Comparison of ENCODE assay signal across 12 cellular contexts in the genomic region with DNA sequence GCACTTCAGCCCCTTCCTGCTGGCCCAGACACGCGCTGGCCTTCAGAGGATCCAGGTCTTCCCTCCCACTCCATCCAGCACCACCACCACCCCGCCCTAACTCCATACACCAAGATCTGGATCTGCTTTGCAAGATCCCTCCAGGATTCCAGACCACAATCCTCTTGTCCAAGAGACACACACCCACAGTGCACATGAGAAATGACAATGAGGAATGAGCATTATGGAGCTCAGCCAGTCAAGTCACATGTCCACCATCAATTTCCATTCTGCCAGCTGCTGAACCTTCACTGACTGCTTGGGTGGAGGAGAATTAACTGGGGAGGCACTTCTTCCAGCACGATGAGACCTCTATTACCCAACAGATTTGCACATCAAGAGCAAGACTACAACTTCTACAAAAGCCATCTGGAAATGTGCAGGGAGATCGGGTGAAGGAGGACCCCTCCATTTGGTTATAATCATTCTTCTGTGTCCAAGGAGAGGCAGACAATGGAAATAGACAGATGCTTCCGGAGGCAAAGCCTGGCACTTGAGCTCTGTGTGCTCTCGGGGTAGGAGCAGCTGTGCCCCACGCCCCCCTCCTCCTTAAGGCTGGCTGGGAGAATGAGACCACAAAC. TPM values are rescaled to one million over a fixed set of nuclear protein-coding genes. Genes with fewer than 3 reads are reported as not detected.
DNase-seq lines count a peak whose midpoint lies in the region; ATAC-seq, FAIRE-seq and TF ChIP-seq lines count a peak whose summit lies in the region.
"Had no signal": no experiment of that assay in that cellular context is flagged by ENCODE, and none has a peak within 500 bp of the region (broad histone marks: within the 10 kb centered on the region; RNA-seq: fewer than 3 reads in every experiment).

No MANE protein-coding gene starts in this region.

- POLR2A ChIA-PET in K562 (lab: Yijun Ruan, JAX): interaction anchor here (0.5 to 1.8 kb wide), 3 partner anchors 8 to 181 kb away, joined by 3 to 4 read pairs (median 3); no protein-coding TSS in a partner anchor

- TF ChIP-seq CTCF in K562 (IDR thresholded peaks at IDR 0.05 in 2 of 3, conservative IDR thresholded peaks at IDR 0.05 in 1 of 3; ENCODE audit: insufficient read depth in 2 of 3, low read depth in 1 of 3, low read length in 3 of 3): no peak
- no peak for TF ChIP-seq CTCF in lung (IDR thresholded peaks at IDR 0.05; ENCODE audit: control extremely low read depth, extremely low read depth)

- in situ Hi-C loops in K562 (cut with MboI): no loop called here

- no peak overlapping the region for H3K27ac ChIP-seq in K562 (ENCODE audit: extremely low read depth, low read depth, low read length)
- no peak overlapping the region for H3K27ac ChIP-seq in lung (ENCODE audit: low read depth in 1 of 2, low read length in 1 of 2)
- H3K27ac ChIP-seq: 22Rv1, epithelial cell of prostate had no signal

- no peaks in the 10 kb centered on the region for H4K20me1 ChIP-seq in K562 (replicated peaks; ENCODE audit: control insufficient read depth, insufficient read depth, low read length)

- CTCF ChIA-PET in K562 (lab: Yijun Ruan, JAX; ENCODE audit: low intra/inter-chr PET ratio): no interaction called here

- no peak overlapping the region for H2AFZ ChIP-seq in K562 (ENCODE audit: low read depth, low read length)

- DNase-seq in DMS 273 (lab: John Stamatoyannopoulos, UW; ENCODE audit: unreplicated experiment) (peak; percentile 50), DMS 273 treated with DMSO at 0.1 percent for 48 hours (lab: John Stamatoyannopoulos, UW) (no peak), K562 (ENCODE audit: extremely low read depth in 1 of 4, low spot score in 3 of 4) (peak in 1 of 4 experiments; percentile 6), lung (ENCODE audit: low spot score) (peak; percentile 30), ureter (ENCODE audit: low spot score) (peak; percentile 47), kidney tubule cell (ENCODE audit: low spot score) (no peak), RPMI8226 (no peak)
- DNase-seq: activated T-cell treated with anti-CD3 and anti-CD28 coated beads for 4 hours had no signal

- TF ChIP-seq POLR2A in K562 (conservative IDR thresholded peaks at IDR 0.05): no peak

- H3K9me3 ChIP-seq in K562 (replicated peaks; ENCODE audit: control insufficient read depth, insufficient read depth, low read depth, low read length): no peaks in the 10 kb centered on the region
- peaks cover 0 to 1% of the 10 kb centered on the region in 2 donors for H3K9me3 ChIP-seq in lung (ENCODE audit: control insufficient read depth in 2 of 2, insufficient read depth in 1 of 2, low read length in 1 of 2)

- no peak for FAIRE-seq in K562 (lab: Jason Lieb, UNC)

- H3K27me3 ChIP-seq in K562 (ENCODE audit: control insufficient read depth in 2 of 2, insufficient read depth in 2 of 2, low read length in 2 of 2) (peaks cover 0 to 4% of the 10 kb centered on the region in 2 experiments; a peak in 1 of 5 replicates), lung (ENCODE audit: control insufficient read depth, insufficient read depth) (no peaks in the 10 kb centered on the region)

- no peaks in the 10 kb centered on the region for H3K36me3 ChIP-seq in K562 (ENCODE audit: control insufficient read depth, insufficient read depth, low read length)
- no peaks in the 10 kb centered on the region for H3K36me3 ChIP-seq in lung (ENCODE audit: control insufficient read depth in 2 of 2, insufficient read depth in 2 of 2, low read length in 2 of 2)

- H3K4me1 ChIP-seq in K562 (replicated peaks in 1 of 2; ENCODE audit: control insufficient read depth in 2 of 2, insufficient read depth in 2 of 2, low read length in 2 of 2) (peaks cover 0 to 3% of the 10 kb centered on the region in 2 experiments; a peak in 2 of 5 replicates), lung (ENCODE audit: control insufficient read depth in 2 of 2, insufficient read depth in 2 of 2, low read length in 2 of 2) (peaks cover 2 to 6% of the 10 kb centered on the region in 2 donors)

- H3K4me3 ChIP-seq in K562 (no peak overlapping the region), lung (no peak overlapping the region)

- WGBS in K562 (ENCODE audit: insufficient coverage, low coverage, missing lambda C conversion rate): 8% methylated on average over 8 of the region's 8 CpGs
- 48 to 50% methylated on average over 8 of the region's 8 CpGs for WGBS in lung, 2 donors

- no peak for TF ChIP-seq EP300 in K562 (IDR thresholded peaks at IDR 0.05; ENCODE audit: low read length)

- BruUV-seq in K562 (replicated peaks; lab: Mats Ljungman, UMichigan): no TSS peak

- H3K9me1 ChIP-seq in K562 (ENCODE audit: control insufficient read depth, insufficient read depth, low read length): no peaks in the 10 kb centered on the region

- H3K4me2 ChIP-seq in K562 (ENCODE audit: insufficient read depth, low read length): no peak overlapping the region

- no peaks in the 10 kb centered on the region for H3K79me2 ChIP-seq in K562 (ENCODE audit: control insufficient read depth, insufficient read depth, low read length)

- intact Hi-C loops in K562 (cut with micrococcal nuclease): no loop called here

- ATAC-seq in K562 (no peak; the same call in 2 of the 3 replicates), lung (ENCODE audit: insufficient read depth, low FRiP score) (peak; percentile 62), HG03469 (IDR thresholded peaks at IDR 0.05; ENCODE audit: unreplicated experiment) (no peak)

- TF ChIP-seq RAD21 in K562 (CRISPR knock-in tag; conservative IDR thresholded peaks at IDR 0.05 in 1 of 2, IDR thresholded peaks at IDR 0.05 in 1 of 2): no peak

- no peak overlapping the region for H3K9ac ChIP-seq in K562 (ENCODE audit: insufficient read depth in 1 of 2, low read depth in 2 of 2, low read length in 2 of 2)

TF ChIP-seq in K562, 482 proteins besides CTCF, POLR2A, EP300 and RAD21 (continues in another document):
- TF ChIP-seq SOX6 (IDR thresholded peaks at IDR 0.05): peak; percentile 42; the same call in 1 of the 2 replicates
- no peak for TF ChIP-seq MYBL2 (IDR thresholded peaks at IDR 0.05; ENCODE audit: low read depth)
- TF ChIP-seq MYBL2 (CRISPR knock-in tag; IDR thresholded peaks at IDR 0.05; ENCODE audit: borderline replicate concordance): no peak
- TF ChIP-seq MNT (conservative IDR thresholded peaks at IDR 0.05): 0 out of 4 replicates have a peak, but pooled peaks of 1 of the 2 experiments have one; percentile 25
- TF ChIP-seq, protein P1, sequence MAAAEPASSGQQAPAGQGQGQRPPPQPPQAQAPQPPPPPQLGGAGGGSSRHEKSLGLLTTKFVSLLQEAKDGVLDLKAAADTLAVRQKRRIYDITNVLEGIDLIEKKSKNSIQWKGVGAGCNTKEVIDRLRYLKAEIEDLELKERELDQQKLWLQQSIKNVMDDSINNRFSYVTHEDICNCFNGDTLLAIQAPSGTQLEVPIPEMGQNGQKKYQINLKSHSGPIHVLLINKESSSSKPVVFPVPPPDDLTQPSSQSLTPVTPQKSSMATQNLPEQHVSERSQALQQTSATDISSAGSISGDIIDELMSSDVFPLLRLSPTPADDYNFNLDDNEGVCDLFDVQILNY (CRISPR knock-in tag; IDR thresholded peaks at IDR 0.05): no peak
- TF ChIP-seq E2F4 (CRISPR knock-in tag; IDR thresholded peaks at IDR 0.05; ENCODE audit: low read depth): no peak

RNA-seq across cellular contexts. Expression of gene SPATA12, which starts 12.3 kb away (rescaled TPM):
- not detected in 2 replicates for total RNA-seq in K562 (2011; cell fraction: chromatin; rRNA removed; ENCODE audit: low replicate concordance)
- total RNA-seq in K562 (2011; cell fraction: nucleolus; rRNA removed): not detected in 2 replicates
- total RNA-seq in K562 (2011; cell fraction: nucleoplasm; rRNA removed): not detected in 2 replicates
- total RNA-seq in K562 (2014; rRNA removed): not detected in 2 replicates
- not detected in 2 replicates for total RNA-seq in K562 (2014; rRNA removed; fragmentation: Illumina TruSeq; extraction: Trizol)
- not detected in 2 replicates for total RNA-seq in K562 (2015; rRNA removed; fragmentation: Illumina TruSeq; extraction: Trizol)
- total RNA-seq in K562 (2021): not detected in 2 replicates
- not detected in 2 replicates for polyA plus RNA-seq in K562 (2011; rRNA removed)
- not detected in 2 replicates for polyA plus RNA-seq in K562 (2011; cell fraction: cytosol; rRNA removed)
- not detected in 2 replicates for polyA plus RNA-seq in K562 (2011; cell fraction: nucleus; rRNA removed)
- not detected in 2 replicates for polyA plus RNA-seq in K562 (2012)
- not detected in 2 replicates for polyA plus RNA-seq in K562 (2014; fragmentation: Illumina TruSeq; extraction: Trizol)
- polyA plus RNA-seq in K562 (2014; fragmentation: Nextera tagmentation; extraction: Ambion mirVana): not detected
- polyA plus RNA-seq in K562 (2014; rRNA removed): not detected in 2 replicates
- not detected in 2 replicates for polyA minus RNA-seq in K562 (2011; rRNA and poly(A)+ RNA removed)
- polyA minus RNA-seq in K562 (2011; cell fraction: cytosol; rRNA and poly(A)+ RNA removed): not detected in 2 replicates
- polyA minus RNA-seq in K562 (2011; cell fraction: nucleus; rRNA and poly(A)+ RNA removed): not detected in 2 replicates
- under 1 TPM in 1 of 2 donors, not detected in 1; 0.15 TPM for total RNA-seq in lung
- polyA plus RNA-seq in lung: under 1 TPM; 0.08 TPM
- total RNA-seq in ureter: not detected
- total RNA-seq: temporal lobe had no signal

Comparison
In these comparisons a context has a peak if more than half of its experiments do, and no peak if none do; other contexts are left out.
1. DNase-seq: peak in DMS 273 (single experiment), lung (single experiment) and ureter (single experiment); none in DMS 273 treated with DMSO at 0.1 percent for 48 hours (single experiment), kidney tubule cell (single experiment) and RPMI8226 (single experiment).